In genomic region chr14:31291210-31291609, GRCh38 we compare ENCODE assay signal across 14 cellular contexts.
DNase-seq lines count a peak whose midpoint lies in the region; ATAC-seq and TF ChIP-seq lines count a peak whose summit lies in the region.
"Had no signal": no experiment of that assay in that cellular context is flagged by ENCODE, and none has a peak within 500 bp of the region (broad histone marks: within the 10 kb centered on the region; RNA-seq: fewer than 3 reads in every experiment).

No MANE protein-coding gene starts in this region.

- H3K4me1 ChIP-seq in fibroblast of lung (ENCODE audit: control insufficient read depth, extremely low read depth, insufficient read depth, low read length), result peaks cover 2% of the 10 kb centered on the region
- no peaks in the 10 kb centered on the region for H3K4me1 ChIP-seq in Peyer's patch

- H3K4me2 ChIP-seq in fibroblast of lung (ENCODE audit: extremely low read depth, insufficient read depth, low read length), result no peak overlapping the region

- no peak for TF ChIP-seq CTCF in fibroblast of lung (conservative IDR thresholded peaks at IDR 0.05 in 1 of 2, IDR thresholded peaks at IDR 0.05 in 1 of 2; ENCODE audit: low read depth in 1 of 2, low read length in 2 of 2)
- TF ChIP-seq CTCF in dorsolateral prefrontal cortex (IDR thresholded peaks at IDR 0.05 in 54 of 56, conservative IDR thresholded peaks at IDR 0.05 in 2 of 56; ENCODE audit: low read depth in 1 of 56, partially characterized antibody in 56 of 56), result no peak
- TF ChIP-seq CTCF in Peyer's patch (IDR thresholded peaks at IDR 0.05), result no peak

- H2AFZ ChIP-seq in fibroblast of lung (ENCODE audit: low read length), result no peak overlapping the region

- intact Hi-C loops in dorsolateral prefrontal cortex (cut with DNase I), result no loop called here

- no peaks in the 10 kb centered on the region for H3K9me3 ChIP-seq in fibroblast of lung (ENCODE audit: control insufficient read depth, insufficient read depth, low read depth, low read length)
- no peaks in the 10 kb centered on the region for H3K9me3 ChIP-seq in Peyer's patch

- H3K27ac ChIP-seq in fibroblast of lung (ENCODE audit: insufficient read depth, low read length) (no peak overlapping the region), dorsolateral prefrontal cortex (no peak overlapping the region), Peyer's patch (no peak overlapping the region)

- no peak for TF ChIP-seq POLR2A in Peyer's patch (IDR thresholded peaks at IDR 0.05)

- H3K4me3 ChIP-seq in fibroblast of lung (replicated peaks in 1 of 4; ENCODE audit: control extremely low read depth in 1 of 4, insufficient read depth in 1 of 4, low read depth in 3 of 4, low read length in 4 of 4) (no peak overlapping the region), dorsolateral prefrontal cortex (no peak overlapping the region), Peyer's patch (no peak overlapping the region)

- no peak for ATAC-seq in HG02970 (IDR thresholded peaks at IDR 0.05; ENCODE audit: low FRiP score, unreplicated experiment)
- ATAC-seq: activated T-cell treated with anti-CD3 and anti-CD28 coated beads, Interleukin-2, amount 50 U/mL, for 72 hours had no signal

- DNase-seq in EH (ENCODE audit: low read depth) (peak; percentile 60), M059J (ENCODE audit: low read depth) (peak; percentile 29), SKM-1 (lab: John Stamatoyannopoulos, UW; ENCODE audit: unreplicated experiment) (peak; percentile 2), fibroblast of lung (ENCODE audit: low read depth in 2 of 2) (peak; percentile 24 to 26), dorsolateral prefrontal cortex (no peak), Peyer's patch (no peak), iPS-NIHi7 (ENCODE audit: extremely low spot score) (no peak)
- DNase-seq: activated CD4-positive, alpha-beta memory T cell treated with anti-CD3 and anti-CD28 coated beads for 36 hours; activated T-cell treated with anti-CD3 and anti-CD28 coated beads, Interleukin-2, amount 50 U/mL, for 72 hours; immature natural killer cell; nephron progenitor cell; Right ventricle myocardium superior; T1000 had no signal

- H3K27me3 ChIP-seq in fibroblast of lung (ENCODE audit: control insufficient read depth, insufficient read depth, low read length) (no peaks in the 10 kb centered on the region), dorsolateral prefrontal cortex (no peaks in the 10 kb centered on the region), Peyer's patch (no peaks in the 10 kb centered on the region)

- H4K20me1 ChIP-seq in fibroblast of lung (ENCODE audit: control insufficient read depth, extremely low read depth, insufficient read depth, low read length), result no peaks in the 10 kb centered on the region

- H3K9ac ChIP-seq in fibroblast of lung (ENCODE audit: insufficient read depth, low read length), result no peak overlapping the region

- H3K36me3 ChIP-seq in fibroblast of lung (ENCODE audit: control insufficient read depth, insufficient read depth, low read length) (no peaks in the 10 kb centered on the region), Peyer's patch (peaks cover 0 to 5% (median 0%) of the 10 kb centered on the region in 3 donors)

- H3K79me2 ChIP-seq in fibroblast of lung (ENCODE audit: control insufficient read depth, insufficient read depth, low read length), result no peaks in the 10 kb centered on the region

Comparison
In these comparisons a context has a peak if more than half of its experiments do, and no peak if none do; other contexts are left out.
1. DNase-seq: peak in EH (single experiment), M059J (single experiment), SKM-1 (single experiment) and fibroblast of lung (2 of 2); none in dorsolateral prefrontal cortex (0 of 10), Peyer's patch (0 of 3) and iPS-NIHi7 (single experiment).